17 cellular contexts compared by ENCODE assay signal in genomic region chr12:68403711-68404110, GRCh38.
"Had no signal": no experiment of that assay in that cellular context is flagged by ENCODE, and none has a peak within 500 bp of the region (broad histone marks: within the 10 kb centered on the region; RNA-seq: fewer than 3 reads in every experiment).

No MANE protein-coding gene starts in this region.

- H3K36me3 ChIP-seq: gastroesophageal sphincter, heart right ventricle, tibial artery had no signal

- H3K9me3 Mint-ChIP-seq: activated naive CD4-positive, alpha-beta T cell treated with anti-CD3 and anti-CD28 coated beads for 36 hours; activated T-cell treated with anti-CD3 and anti-CD28 coated beads, Interleukin-2, amount 50 U/mL, for 24 hours; immature natural killer cell; memory B cell had no signal

- H3K27ac Mint-ChIP-seq: activated CD4-positive, alpha-beta memory T cell treated with anti-CD3 and anti-CD28 coated beads, Interleukin-2, amount 10 ng/mL, durations not matched to agents 7 days and 5 days; activated naive CD4-positive, alpha-beta T cell treated with anti-CD3 and anti-CD28 coated beads for 36 hours; activated T-cell treated with anti-CD3 and anti-CD28 coated beads, Interleukin-2, amount 50 U/mL, for 24 hours; memory B cell had no signal

- ATAC-seq: gastroesophageal sphincter; heart right ventricle; stimulated activated naive CD8-positive, alpha-beta T cell treated with anti-CD3 and anti-CD28 coated beads, Interleukin-15, Interleukin-2, amounts not matched to agents 100 U/mL and 50 U/mL, for 24 hours had no signal

- H3K9me3 ChIP-seq: gastroesophageal sphincter, heart right ventricle, tibial artery had no signal

- H3K36me3 Mint-ChIP-seq: memory B cell had no signal

- H3K27ac ChIP-seq: coronary artery, gastroesophageal sphincter, heart right ventricle, tibial artery had no signal

- H3K27me3 Mint-ChIP-seq: activated T-cell treated with anti-CD3 and anti-CD28 coated beads, Interleukin-2, amount 50 U/mL, for 24 hours had no signal

- H3K4me3 Mint-ChIP-seq: activated CD4-positive, alpha-beta memory T cell treated with anti-CD3 and anti-CD28 coated beads, Interleukin-2, amount 10 ng/mL, durations not matched to agents 7 days and 5 days; activated naive CD4-positive, alpha-beta T cell treated with anti-CD3 and anti-CD28 coated beads for 36 hours; activated T-cell treated with anti-CD3 and anti-CD28 coated beads, Interleukin-2, amount 50 U/mL, for 24 hours; memory B cell had no signal

- H3K4me3 ChIP-seq: coronary artery, gastroesophageal sphincter, heart right ventricle, tibial artery had no signal

- H3K27me3 ChIP-seq: gastroesophageal sphincter, heart right ventricle, tibial artery had no signal

- DNase-seq: activated CD4-positive, alpha-beta memory T cell treated with anti-CD3 and anti-CD28 coated beads, Interleukin-2, amount 10 ng/mL, durations not matched to agents 7 days and 5 days; activated CD4-positive, alpha-beta T cell treated with anti-CD3 and anti-CD28 coated beads for 48 hours; activated CD4-positive, CD25-positive, alpha-beta regulatory T cell; activated naive CD4-positive, alpha-beta T cell treated with anti-CD3 and anti-CD28 coated beads for 36 hours; activated T-cell treated with anti-CD3 and anti-CD28 coated beads, Interleukin-2, amount 50 U/mL, for 24 hours; anterior cingulate cortex; heart right ventricle; immature natural killer cell; occipital lobe; posterior cingulate gyrus; stimulated activated CD4-positive, alpha-beta T cell treated with anti-CD3 and anti-CD28 coated beads, Interleukin-2, amount 100 ng/mL, for 24 hours; stimulated activated naive CD8-positive, alpha-beta T cell treated with anti-CD3 and anti-CD28 coated beads, Interleukin-15, Interleukin-2, amounts not matched to agents 100 U/mL and 50 U/mL, for 24 hours; substantia nigra; tibial artery had no signal
